11 cellular contexts compared by ENCODE assay signal in genomic region chr22:39364646-39365405, GRCh38. TPM values are rescaled to one million over a fixed set of nuclear protein-coding genes. Genes with fewer than 3 reads are reported as not detected.
DNase-seq lines count a peak whose midpoint lies in the region; ATAC-seq and TF ChIP-seq lines count a peak whose summit lies in the region.
"Had no signal": no experiment of that assay in that cellular context is flagged by ENCODE, and none has a peak within 500 bp of the region (broad histone marks: within the 10 kb centered on the region; RNA-seq: fewer than 3 reads in every experiment).

No MANE protein-coding gene starts in this region.

- H3K4me1 Mint-ChIP-seq in activated T-helper 17 cell treated with anti-CD3 and anti-CD28 coated beads, Interleukin-2, amount 50 U/mL, for 72 hours: peaks cover 10% of the 10 kb centered on the region

- no peak for TF ChIP-seq POLR2A in HCT116 (IDR thresholded peaks at IDR 0.05; ENCODE audit: borderline replicate concordance, extremely low read depth, insufficient read depth, insufficient read length)
- TF ChIP-seq POLR2A in suprapubic skin (IDR thresholded peaks at IDR 0.05): no peak

- H3K36me3 Mint-ChIP-seq in activated T-helper 17 cell treated with anti-CD3 and anti-CD28 coated beads, Interleukin-2, amount 50 U/mL, for 72 hours (ENCODE audit: low read depth): no peaks in the 10 kb centered on the region

- H3K9ac ChIP-seq in HCT116 (ENCODE audit: low read length): 0 out of 2 replicates have a peak overlapping the region, but pooled peaks have one; percentile 14

- peak overlapping the region; percentile 21 for H3K27ac Mint-ChIP-seq in activated T-helper 17 cell treated with anti-CD3 and anti-CD28 coated beads, Interleukin-2, amount 50 U/mL, for 72 hours
- H3K27ac Mint-ChIP-seq: progenitor cell of endocrine pancreas had no signal

- TF ChIP-seq RAD21 in HCT116 (IDR thresholded peaks at IDR 0.05; ENCODE audit: low read depth): no peak

- H3K4me3 Mint-ChIP-seq in activated T-helper 17 cell treated with anti-CD3 and anti-CD28 coated beads, Interleukin-2, amount 50 U/mL, for 72 hours: no peak overlapping the region
- H3K4me3 Mint-ChIP-seq: activated T-cell treated with anti-CD3 and anti-CD28 coated beads, Interleukin-2, amount 50 U/mL, for 4 hours had no signal

- no peaks in the 10 kb centered on the region for H3K27me3 Mint-ChIP-seq in activated T-helper 17 cell treated with anti-CD3 and anti-CD28 coated beads, Interleukin-2, amount 50 U/mL, for 72 hours
- H3K27me3 Mint-ChIP-seq: progenitor cell of endocrine pancreas had no signal

- H3K9me2 ChIP-seq in HCT116 (ENCODE audit: insufficient read depth) (no peaks in the 10 kb centered on the region), hepatocyte (replicated peaks; ENCODE audit: insufficient read depth) (no peaks in the 10 kb centered on the region)

- H3K4me2 ChIP-seq in HCT116 (ENCODE audit: low read length) (no peak overlapping the region), hepatocyte (peak overlapping the region; percentile 15)

- 56% methylated on average over 10 of the region's 10 CpGs for WGBS in hepatocyte (ENCODE audit: low lambda C conversion rate, missing lambda C conversion rate)
- 36% methylated on average over 10 of the region's 10 CpGs for WGBS in suprapubic skin

- intact Hi-C loops in HCT116 (cut with micrococcal nuclease): no loop called here

- H3K27me3 ChIP-seq in HCT116 (ENCODE audit: insufficient read depth, low read length): no peaks in the 10 kb centered on the region
- H3K27me3 ChIP-seq in hepatocyte: no peaks in the 10 kb centered on the region
- H3K27me3 ChIP-seq in suprapubic skin: no peaks in the 10 kb centered on the region

- TF ChIP-seq CTCF in HCT116 (IDR thresholded peaks at IDR 0.05 in 2 of 3, conservative IDR thresholded peaks at IDR 0.05 in 1 of 3; ENCODE audit: borderline replicate concordance in 1 of 3, insufficient read depth in 1 of 3, low read depth in 2 of 3, low read length in 2 of 3) (no peak), hepatocyte (IDR thresholded peaks at IDR 0.05; ENCODE audit: poor library complexity) (peak; percentile 10), suprapubic skin (IDR thresholded peaks at IDR 0.05) (no peak)

- CTCF ChIA-PET in HCT116 (lab: Charles Lee): no interaction called here

- H3K36me3 ChIP-seq in HCT116 (ENCODE audit: control insufficient read depth in 1 of 2, insufficient read depth in 2 of 2, low read length in 2 of 2) (no peaks in the 10 kb centered on the region), hepatocyte (replicated peaks; ENCODE audit: insufficient read depth, low read depth) (no peaks in the 10 kb centered on the region), suprapubic skin (no peaks in the 10 kb centered on the region)

- no peak for DNase-seq in HCT116 (ENCODE audit: low read depth, low spot score)
- DNase-seq in hepatocyte (ENCODE audit: low spot score): no peak
- DNase-seq in suprapubic skin (ENCODE audit: low spot score in 2 of 2): no peak
- no peak for DNase-seq in DMS153 (lab: John Stamatoyannopoulos, UW)
- no peak for DNase-seq in SKM-1 (lab: John Stamatoyannopoulos, UW; ENCODE audit: unreplicated experiment)
- no peak for DNase-seq in SKM-1 treated with dmso at 0.1 percent for 144 hours (lab: John Stamatoyannopoulos, UW; ENCODE audit: unreplicated experiment)
- DNase-seq: activated T-cell treated with anti-CD3 and anti-CD28 coated beads, Interleukin-2, amount 50 U/mL, for 4 hours; NCI-H1930 had no signal

- H3K79me2 ChIP-seq in HCT116 (ENCODE audit: insufficient read depth, low read length) (no peaks in the 10 kb centered on the region), hepatocyte (peaks cover 35% of the 10 kb centered on the region)

- no peak for TF ChIP-seq EP300 in suprapubic skin (IDR thresholded peaks at IDR 0.05)

- H4K20me1 ChIP-seq in HCT116 (ENCODE audit: insufficient read depth) (no peaks in the 10 kb centered on the region), hepatocyte (ENCODE audit: insufficient read depth, poor library complexity, severe bottlenecking) (no peaks in the 10 kb centered on the region)

- no peaks in the 10 kb centered on the region for H3K9me3 Mint-ChIP-seq in activated T-helper 17 cell treated with anti-CD3 and anti-CD28 coated beads, Interleukin-2, amount 50 U/mL, for 72 hours
- H3K9me3 Mint-ChIP-seq: activated T-cell treated with anti-CD3 and anti-CD28 coated beads, Interleukin-2, amount 50 U/mL, for 4 hours had no signal

- POLR2A ChIA-PET in HCT116 (lab: Charles Lee): no interaction called here

- H3K9me3 ChIP-seq in HCT116 (ENCODE audit: control insufficient read depth in 1 of 2, insufficient read depth in 1 of 2, low read depth in 1 of 2, low read length in 2 of 2): no peaks in the 10 kb centered on the region
- H3K9me3 ChIP-seq in hepatocyte (ENCODE audit: low read depth): no peaks in the 10 kb centered on the region
- H3K9me3 ChIP-seq in suprapubic skin: no peaks in the 10 kb centered on the region

- H3K4me3 ChIP-seq in HCT116 (replicated peaks in 1 of 2; ENCODE audit: low read depth in 1 of 2, low read length in 2 of 2) (no peak overlapping the region), hepatocyte (no peak overlapping the region), suprapubic skin (no peak overlapping the region)

- RAD21 ChIA-PET in HCT116 (lab: Charles Lee; ENCODE audit: low non-redundant PET in 1 of 2, low total read pairs in 2 of 2, uncharacterized antibody in 2 of 2, unreplicated experiment in 2 of 2): no interaction called here

- H3K27ac ChIP-seq in HCT116 (ENCODE audit: low read depth, low read length) (no peak overlapping the region), hepatocyte (peak overlapping the region; percentile 52), suprapubic skin (peak overlapping the region; percentile 54)
- H3K27ac ChIP-seq: VCaP had no signal

- BruUV-seq in HCT116 (replicated peaks; lab: Mats Ljungman, UMichigan): no TSS peak

- H2AFZ ChIP-seq in HCT116 (ENCODE audit: low read depth, low read length, poor library complexity, severe bottlenecking) (no peak overlapping the region), hepatocyte (no peak overlapping the region)

- H3K4me1 ChIP-seq in HCT116 (ENCODE audit: control insufficient read depth in 1 of 2, insufficient read depth in 2 of 2, low read length in 2 of 2) (peaks cover 18 to 36% of the 10 kb centered on the region in 2 experiments), hepatocyte (ENCODE audit: insufficient read depth) (peaks cover 34% of the 10 kb centered on the region), suprapubic skin (peaks cover 63% of the 10 kb centered on the region)

- ATAC-seq in HCT116: no peak
- no peak for ATAC-seq in activated T-helper 17 cell treated with anti-CD3 and anti-CD28 coated beads, Interleukin-2, amount 50 U/mL, for 72 hours (replicated peaks)
- ATAC-seq: activated T-cell treated with anti-CD3 and anti-CD28 coated beads, Interleukin-2, amount 50 U/mL, for 4 hours had no signal

TF ChIP-seq in HCT116, 20 proteins besides CTCF, POLR2A, EP300 and RAD21 (continues in another document):
- TF ChIP-seq ATF3 (IDR thresholded peaks at IDR 0.05) (no peak), ZBTB33 (IDR thresholded peaks at IDR 0.05; ENCODE audit: extremely low read depth, insufficient replicate concordance, low read length) (no peak), CBX3 (IDR thresholded peaks at IDR 0.05; ENCODE audit: low read depth) (no peak), EZH2phosphoT487 (IDR thresholded peaks at IDR 0.05; ENCODE audit: borderline replicate concordance) (no peak), ZFX (IDR thresholded peaks at IDR 0.05) (no peak), FOSL1 (IDR thresholded peaks at IDR 0.05; ENCODE audit: low read depth) (no peak), SIN3A (IDR thresholded peaks at IDR 0.05; ENCODE audit: low read depth) (no peak), ZNF274 (IDR thresholded peaks at IDR 0.05; ENCODE audit: low read depth, low read length) (no peak), CEBPB (IDR thresholded peaks at IDR 0.05; ENCODE audit: low read depth) (no peak), TCF7L2 (IDR thresholded peaks at IDR 0.05; ENCODE audit: borderline replicate concordance, extremely low read depth, insufficient read depth, insufficient read length) (no peak)

RNA-seq across cellular contexts. Expression of gene SYNGR1, which starts 15.0 kb away (rescaled TPM):
- total RNA-seq in HCT116 (2021; ENCODE audit: unreplicated experiment) (20.7 TPM), hepatocyte (15.8 and 23.1 TPM in 2 replicates), suprapubic skin (10 to 100 TPM; 34.6 to 52.5 (median 44.3) TPM)
- polyA plus RNA-seq in HCT116 (2012): 31.1 and 42.6 TPM in 2 replicates
- total RNA-seq in activated T-helper 17 cell treated with anti-CD3 and anti-CD28 coated beads, Interleukin-2, amount 50 U/mL, for 72 hours: not detected
- polyA plus RNA-seq in hepatocyte: 58.8 and 92.7 TPM in 2 replicates

RNA-seq across cellular contexts. Expression of gene TAB1, which starts 34.8 kb away (rescaled TPM):
- total RNA-seq in HCT116 (2021; ENCODE audit: unreplicated experiment): 25.4 TPM
- polyA plus RNA-seq in HCT116 (2012): 16.6 and 17.3 TPM in 2 replicates
- 10 to 100 TPM; 15.2 to 20.9 TPM for total RNA-seq in activated T-helper 17 cell treated with anti-CD3 and anti-CD28 coated beads, Interleukin-2, amount 50 U/mL, for 72 hours
- total RNA-seq in hepatocyte: 13.3 and 14.0 TPM in 2 replicates
- polyA plus RNA-seq in hepatocyte: 8.6 and 10.7 TPM in 2 replicates
- 10 to 100 TPM; 16.9 to 35.4 (median 23.3) TPM for total RNA-seq in suprapubic skin

RNA-seq across cellular contexts. Expression of gene RPL3, which starts 45.4 kb away (rescaled TPM):
- total RNA-seq in HCT116 (2021; ENCODE audit: unreplicated experiment) (2,966 TPM), hepatocyte (2,461 and 2,819 TPM in 2 replicates), suprapubic skin (1,000 to 10,000 TPM; 2,537 to 3,396 (median 3,080) TPM)
- polyA plus RNA-seq in HCT116 (2012): 4,751 and 5,637 TPM in 2 replicates
- total RNA-seq in activated T-helper 17 cell treated with anti-CD3 and anti-CD28 coated beads, Interleukin-2, amount 50 U/mL, for 72 hours: 1,000 to 10,000 TPM; 2,256 to 2,974 TPM
- polyA plus RNA-seq in hepatocyte: 1,044 and 1,068 TPM in 2 replicates

Comparison
In these comparisons a context has a peak if more than half of its experiments do, and no peak if none do; other contexts are left out.
1. RNA of gene SYNGR1, which starts 15.0 kb away (total RNA-seq): 34.6 to 52.5 TPM in suprapubic skin, 15.8 to 23.1 TPM in hepatocyte and 20.7 TPM in HCT116 (single experiment); not detected in activated T-helper 17 cell treated with anti-CD3 and anti-CD28 coated beads, Interleukin-2, amount 50 U/mL, for 72 hours; every median in the first group is over 10 times any median in the second.